Comparison of ENCODE assay signal across 1 cellular context in the genomic region with DNA sequence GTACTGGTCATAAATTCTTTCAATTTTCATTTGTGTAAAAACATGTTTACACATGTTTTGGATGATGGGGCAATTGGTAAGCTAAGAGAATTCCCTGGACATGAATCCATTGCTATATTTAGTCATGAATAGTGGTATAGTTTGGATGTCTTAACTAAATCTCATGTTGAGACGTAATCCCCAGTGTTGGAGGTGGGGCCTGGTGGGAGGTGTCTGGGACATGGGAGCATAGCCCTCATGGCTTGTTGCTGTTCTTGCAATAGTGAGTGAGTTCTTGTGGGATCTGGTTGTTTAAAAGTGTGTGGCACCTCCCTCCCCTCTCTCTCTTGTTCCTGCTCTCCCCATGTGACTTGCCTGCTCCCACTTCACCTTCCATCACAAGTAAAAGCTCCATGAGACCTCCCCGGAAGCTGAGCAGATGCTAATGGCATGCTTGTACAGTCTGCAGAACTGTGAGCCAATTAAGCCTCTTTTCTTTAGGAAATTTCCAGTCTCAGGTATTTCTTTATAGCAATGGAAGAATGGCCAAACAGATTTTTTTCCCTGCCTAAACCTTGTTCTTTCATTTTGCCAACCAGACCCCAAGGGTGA.
TF ChIP-seq lines count a peak whose summit lies in the region.

No MANE protein-coding gene starts in this region.

TF ChIP-seq in GM12878, 131 proteins besides CTCF, POLR2A, EP300 and RAD21:
- TF ChIP-seq SIX5 (IDR thresholded peaks at IDR 0.05; ENCODE audit: low read depth, low read length, severe bottlenecking), result no peak
- TF ChIP-seq FOXK2 (IDR thresholded peaks at IDR 0.05), result 0 out of 2 replicates have a peak, but pooled peaks have one; percentile 22
- TF ChIP-seq JUND (IDR thresholded peaks at IDR 0.05; ENCODE audit: low read depth, low read length), result no peak
- no peak for TF ChIP-seq ZNF207 (IDR thresholded peaks at IDR 0.05; ENCODE audit: borderline replicate concordance)
